Comparison of ENCODE assay signal across 38 cellular contexts in the genomic region with DNA sequence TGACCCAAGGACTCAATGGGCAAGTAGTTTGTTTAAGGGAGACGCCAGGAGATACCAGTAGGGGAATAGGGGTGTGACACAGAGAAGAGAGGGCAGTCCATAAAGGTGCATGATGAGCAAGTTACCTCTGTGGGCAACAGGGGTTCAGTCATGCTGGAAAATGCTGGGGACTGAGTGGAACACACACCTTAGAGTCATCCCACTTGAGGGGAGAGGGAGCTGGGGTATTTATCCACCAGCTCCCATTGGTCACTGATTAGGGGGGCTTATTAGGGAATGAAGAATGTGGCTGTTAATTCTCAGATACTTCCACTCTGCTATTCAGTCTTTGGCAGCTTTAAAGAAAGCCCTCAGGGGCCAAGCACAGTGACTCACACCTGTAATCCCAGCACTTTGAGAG.
"Had no signal": no experiment of that assay in that cellular context is flagged by ENCODE, and none has a peak within 500 bp of the region (broad histone marks: within the 10 kb centered on the region; RNA-seq: fewer than 3 reads in every experiment).

No MANE protein-coding gene starts in this region.

- H3K9me3 ChIP-seq: adrenal gland, ascending aorta, body of pancreas had no signal

- H3K4me3 ChIP-seq: adrenal gland, ascending aorta, body of pancreas, breast epithelium, cardiac muscle cell had no signal

- H3K4me1 Mint-ChIP-seq: activated naive CD4-positive, alpha-beta T cell treated with anti-CD3 and anti-CD28 coated beads, Interleukin-2, amount 10 ng/mL, durations not matched to agents 7 days and 5 days; activated naive CD4-positive, alpha-beta T cell treated with anti-CD3 and anti-CD28 coated beads, Interleukin-2, amount 50 U/mL, for 24 hours; activated naive CD8-positive, alpha-beta T cell treated with anti-CD3 and anti-CD28 coated beads for 36 hours; activated naive CD8-positive, alpha-beta T cell treated with anti-CD3 and anti-CD28 coated beads, Interleukin-2, amount 10 ng/mL, durations not matched to agents 7 days and 5 days; activated naive CD8-positive, alpha-beta T cell treated with anti-CD3 and anti-CD28 coated beads, Interleukin-2, amount 50 U/mL, for 24 hours; activated T-helper 17 cell treated with anti-CD3 and anti-CD28 coated beads, Interleukin-2, amount 50 U/mL, for 72 hours; central memory CD8-positive, alpha-beta T cell had no signal

- DNase-seq: activated effector memory CD4-positive, alpha-beta T cell treated with anti-CD3 and anti-CD28 coated beads, Interleukin-2, amount 50 U/mL, for 16 hours; activated effector memory CD4-positive, alpha-beta T cell treated with Interleukin-2 at 50 U/mL for 16 hours; activated gamma-delta T cell; activated gamma-delta T cell treated with Interleukin-2 at 50 U/mL for 16 hours; activated naive CD4-positive, alpha-beta T cell; activated naive CD4-positive, alpha-beta T cell treated with anti-CD3 and anti-CD28 coated beads for 36 hours; activated naive CD4-positive, alpha-beta T cell treated with anti-CD3 and anti-CD28 coated beads, Interleukin-2, amount 10 ng/mL, durations not matched to agents 7 days and 5 days; activated naive CD4-positive, alpha-beta T cell treated with anti-CD3 and anti-CD28 coated beads, Interleukin-2, amount 50 U/mL, for 16 hours; activated naive CD4-positive, alpha-beta T cell treated with Interleukin-2 at 50 U/mL for 16 hours; activated naive CD8-positive, alpha-beta T cell treated with anti-CD3 and anti-CD28 coated beads for 36 hours; activated naive CD8-positive, alpha-beta T cell treated with anti-CD3 and anti-CD28 coated beads, Interleukin-2, amount 10 ng/mL, durations not matched to agents 7 days and 5 days; activated naive CD8-positive, alpha-beta T cell treated with anti-CD3 and anti-CD28 coated beads, Interleukin-2, amount 50 U/mL, for 24 hours; activated T-cell treated with anti-CD3 and anti-CD28 coated beads, Interleukin-2, amount 50 U/mL, for 1 hour; activated T-cell treated with anti-CD3 and anti-CD28 coated beads, Interleukin-2, amount 50 U/mL, for 24 hours; activated T-cell treated with anti-CD3 and anti-CD28 coated beads, Interleukin-2, amount 50 U/mL, for 4 hours; activated T-cell treated with anti-CD3 and anti-CD28 coated beads, Interleukin-2, amount 50 U/mL, for 48 hours; activated T-cell treated with anti-CD3 and anti-CD28 coated beads, Interleukin-2, amount 50 U/mL, for 72 hours; adrenal gland; amniotic stem cell; amygdala; anterior cingulate cortex; aorta; body of pancreas; brain microvascular endothelial cell; caudate nucleus; central memory CD4-positive, alpha-beta T cell; cerebellar nuclear complex had no signal

- ATAC-seq: activated naive CD4-positive, alpha-beta T cell treated with anti-CD3 and anti-CD28 coated beads, Interleukin-2, amount 50 U/mL, for 72 hours; activated naive CD8-positive, alpha-beta T cell treated with anti-CD3 and anti-CD28 coated beads, Interleukin-2, amount 50 U/mL, for 24 hours; activated T-cell treated with anti-CD3 and anti-CD28 coated beads, Interleukin-2, amount 50 U/mL, for 4 hours; activated T-cell treated with anti-CD3 and anti-CD28 coated beads, Interleukin-2, amount 50 U/mL, for 72 hours; activated T-helper 17 cell treated with anti-CD3 and anti-CD28 coated beads, Interleukin-2, amount 50 U/mL, for 72 hours; body of pancreas had no signal

- H3K36me3 ChIP-seq: adrenal gland, ascending aorta, brain microvascular endothelial cell, breast epithelium, cardiac muscle cell had no signal

- H3K27ac ChIP-seq: adrenal gland, ascending aorta, body of pancreas, brain microvascular endothelial cell, breast epithelium, cardiac muscle cell had no signal

- H3K36me3 Mint-ChIP-seq: activated naive CD4-positive, alpha-beta T cell treated with anti-CD3 and anti-CD28 coated beads, Interleukin-2, amount 10 ng/mL, durations not matched to agents 7 days and 5 days; activated naive CD8-positive, alpha-beta T cell treated with anti-CD3 and anti-CD28 coated beads for 36 hours; activated naive CD8-positive, alpha-beta T cell treated with anti-CD3 and anti-CD28 coated beads, Interleukin-2, amount 10 ng/mL, durations not matched to agents 7 days and 5 days; brain had no signal

- H3K27ac Mint-ChIP-seq: activated naive CD4-positive, alpha-beta T cell treated with anti-CD3 and anti-CD28 coated beads for 36 hours; activated naive CD4-positive, alpha-beta T cell treated with anti-CD3 and anti-CD28 coated beads, Interleukin-2, amount 10 ng/mL, durations not matched to agents 7 days and 5 days; activated naive CD4-positive, alpha-beta T cell treated with anti-CD3 and anti-CD28 coated beads, Interleukin-2, amount 50 U/mL, for 24 hours; activated naive CD4-positive, alpha-beta T cell treated with anti-CD3 and anti-CD28 coated beads, Interleukin-2, amount 50 U/mL, for 72 hours; activated naive CD8-positive, alpha-beta T cell; activated naive CD8-positive, alpha-beta T cell treated with anti-CD3 and anti-CD28 coated beads for 36 hours; activated naive CD8-positive, alpha-beta T cell treated with anti-CD3 and anti-CD28 coated beads, Interleukin-2, amount 10 ng/mL, durations not matched to agents 7 days and 5 days; activated naive CD8-positive, alpha-beta T cell treated with anti-CD3 and anti-CD28 coated beads, Interleukin-2, amount 50 U/mL, for 24 hours; activated T-cell treated with anti-CD3 and anti-CD28 coated beads, Interleukin-2, amount 50 U/mL, for 24 hours; activated T-cell treated with anti-CD3 and anti-CD28 coated beads, Interleukin-2, amount 50 U/mL, for 72 hours; activated T-helper 1 cell treated with anti-CD3 and anti-CD28 coated beads, Interleukin-12 subunit alpha, Interleukin-12 subunit beta, Interleukin-2, Interleukin-4 antibody, amounts not matched to agents 30 ng/mL and 10 ng/mL and 1 ng/mL, durations not matched to agents 14 hours and 24 hours and 36 hours; activated T-helper 17 cell treated with anti-CD3 and anti-CD28 coated beads, Interleukin-2, amount 50 U/mL, for 72 hours; activated T-helper 2 cell treated with anti-CD3 and anti-CD28 coated beads, Interferon-gamma antibody, Interleukin-2, Interleukin-4, amounts not matched to agents 10 μg/mL and 5 μg/mL and 100 μg/mL, durations not matched to agents 14 hours and 24 hours and 36 hours; brain had no signal

- H3K4me1 ChIP-seq: adrenal gland, body of pancreas, breast epithelium had no signal

- H3K27me3 ChIP-seq: ascending aorta, body of pancreas had no signal

- H3K9me3 Mint-ChIP-seq: activated naive CD4-positive, alpha-beta T cell treated with anti-CD3 and anti-CD28 coated beads, Interleukin-2, amount 50 U/mL, for 24 hours; activated naive CD8-positive, alpha-beta T cell treated with anti-CD3 and anti-CD28 coated beads for 36 hours; activated naive CD8-positive, alpha-beta T cell treated with anti-CD3 and anti-CD28 coated beads, Interleukin-2, amount 50 U/mL, for 24 hours; activated T-cell treated with anti-CD3 and anti-CD28 coated beads, Interleukin-2, amount 50 U/mL, for 24 hours; activated T-cell treated with anti-CD3 and anti-CD28 coated beads, Interleukin-2, amount 50 U/mL, for 4 hours; activated T-cell treated with anti-CD3 and anti-CD28 coated beads, Interleukin-2, amount 50 U/mL, for 72 hours; activated T-helper 17 cell treated with anti-CD3 and anti-CD28 coated beads, Interleukin-2, amount 50 U/mL, for 72 hours; activated T-helper 2 cell treated with anti-CD3 and anti-CD28 coated beads, Interferon-gamma antibody, Interleukin-2, Interleukin-4, amounts not matched to agents 10 μg/mL and 5 μg/mL and 100 μg/mL, durations not matched to agents 14 hours and 24 hours and 36 hours; central memory CD8-positive, alpha-beta T cell had no signal

- H3K4me3 Mint-ChIP-seq: activated naive CD4-positive, alpha-beta T cell treated with anti-CD3 and anti-CD28 coated beads for 36 hours; activated naive CD4-positive, alpha-beta T cell treated with anti-CD3 and anti-CD28 coated beads, Interleukin-2, amount 10 ng/mL, durations not matched to agents 7 days and 5 days; activated naive CD4-positive, alpha-beta T cell treated with anti-CD3 and anti-CD28 coated beads, Interleukin-2, amount 50 U/mL, for 24 hours; activated naive CD8-positive, alpha-beta T cell; activated naive CD8-positive, alpha-beta T cell treated with anti-CD3 and anti-CD28 coated beads for 36 hours; activated naive CD8-positive, alpha-beta T cell treated with anti-CD3 and anti-CD28 coated beads, Interleukin-2, amount 10 ng/mL, durations not matched to agents 7 days and 5 days; activated naive CD8-positive, alpha-beta T cell treated with anti-CD3 and anti-CD28 coated beads, Interleukin-2, amount 50 U/mL, for 24 hours; activated T-cell treated with anti-CD3 and anti-CD28 coated beads, Interleukin-2, amount 50 U/mL, for 24 hours; activated T-cell treated with anti-CD3 and anti-CD28 coated beads, Interleukin-2, amount 50 U/mL, for 4 hours; activated T-cell treated with anti-CD3 and anti-CD28 coated beads, Interleukin-2, amount 50 U/mL, for 72 hours; activated T-helper 1 cell treated with anti-CD3 and anti-CD28 coated beads, Interleukin-12 subunit alpha, Interleukin-12 subunit beta, Interleukin-2, Interleukin-4 antibody, amounts not matched to agents 30 ng/mL and 10 ng/mL and 1 ng/mL, durations not matched to agents 14 hours and 24 hours and 36 hours; activated T-helper 17 cell treated with anti-CD3 and anti-CD28 coated beads, Interleukin-2, amount 50 U/mL, for 72 hours; brain; central memory CD8-positive, alpha-beta T cell had no signal
